10 cellular contexts compared by ENCODE assay signal in the genomic region with DNA sequence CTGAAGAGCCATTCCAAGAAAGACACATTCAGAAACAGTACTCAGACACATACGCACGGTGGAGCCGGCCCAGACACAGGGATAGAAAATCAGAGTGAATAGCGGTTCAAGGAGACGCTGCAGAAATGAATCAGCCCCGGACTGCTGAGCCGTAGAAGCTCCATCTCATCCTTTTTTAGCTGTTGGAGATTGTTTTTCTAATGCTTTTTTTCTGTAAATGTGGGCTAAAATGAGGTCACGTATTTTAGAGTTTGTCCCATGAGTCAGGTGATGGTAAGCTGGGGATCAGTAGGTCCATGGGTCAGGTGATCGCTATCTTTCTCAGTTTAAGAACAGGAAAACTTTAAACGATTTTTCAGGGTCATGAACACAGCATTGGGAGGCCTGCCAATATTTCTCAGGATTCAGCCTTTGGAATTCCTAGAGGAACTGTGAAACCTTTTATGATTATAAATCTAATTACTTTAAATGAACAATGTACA.
DNase-seq lines count a peak whose midpoint lies in the region; ATAC-seq and TF ChIP-seq lines count a peak whose summit lies in the region.
"Had no signal": no experiment of that assay in that cellular context is flagged by ENCODE, and none has a peak within 500 bp of the region (broad histone marks: within the 10 kb centered on the region; RNA-seq: fewer than 3 reads in every experiment).

No MANE protein-coding gene starts in this region.

- DNase-seq in CD4-positive, CD25-positive, alpha-beta regulatory T cell: no peak
- DNase-seq in SJCRH30 (peak in 1 of 2 experiments; percentile 35), fibroblast of villous mesenchyme (ENCODE audit: low read depth) (peak; percentile 83), pons (ENCODE audit: low spot score) (peak; percentile 55), T-helper 9 cell (no peak), activated gamma-delta T cell (lab: John Stamatoyannopoulos, UW) (no peak), SKM-1 treated with dmso at 0.1 percent for 144 hours (lab: John Stamatoyannopoulos, UW; ENCODE audit: unreplicated experiment) (no peak)
- DNase-seq: DND-41, nephron progenitor cell had no signal

- no peaks in the 10 kb centered on the region for H3K27me3 Mint-ChIP-seq in CD4-positive, CD25-positive, alpha-beta regulatory T cell

- no peak for TF ChIP-seq CTCF in fibroblast of villous mesenchyme (IDR thresholded peaks at IDR 0.05; ENCODE audit: insufficient read depth, low read depth, low read length)

- peaks cover 57% of the 10 kb centered on the region for H3K36me3 Mint-ChIP-seq in CD4-positive, CD25-positive, alpha-beta regulatory T cell

- H3K27ac ChIP-seq in CD4-positive, CD25-positive, alpha-beta regulatory T cell (ENCODE audit: insufficient read depth, low read length, poor library complexity, severe bottlenecking): no peak overlapping the region
- H3K27ac ChIP-seq in SJCRH30: no peak overlapping the region

- no peak overlapping the region for H3K4me3 ChIP-seq in CD4-positive, CD25-positive, alpha-beta regulatory T cell (ENCODE audit: low read depth, low read length)
- H3K4me3 ChIP-seq in SJCRH30 (peak overlapping the region; percentile 30), fibroblast of villous mesenchyme (ENCODE audit: low read depth, low read length) (peak overlapping the region; percentile 26)

- H3K9me3 ChIP-seq in CD4-positive, CD25-positive, alpha-beta regulatory T cell (ENCODE audit: control insufficient read depth in 2 of 2, low read length in 2 of 2): no peaks in the 10 kb centered on the region
- no peaks in the 10 kb centered on the region for H3K9me3 ChIP-seq in SJCRH30 (replicated peaks)

- no peak for ATAC-seq in CD4-positive, CD25-positive, alpha-beta regulatory T cell (ENCODE audit: low read depth in 2 of 2)
- ATAC-seq in HG03039 (IDR thresholded peaks at IDR 0.05; ENCODE audit: unreplicated experiment): no peak

- H3K36me3 ChIP-seq in CD4-positive, CD25-positive, alpha-beta regulatory T cell (ENCODE audit: control insufficient read depth, insufficient read depth, low read length): peaks cover 36% of the 10 kb centered on the region
- no peaks in the 10 kb centered on the region for H3K36me3 ChIP-seq in SJCRH30

- no peaks in the 10 kb centered on the region for H3K9me3 Mint-ChIP-seq in CD4-positive, CD25-positive, alpha-beta regulatory T cell
- H3K9me3 Mint-ChIP-seq: nephron progenitor cell had no signal

- H3K27ac Mint-ChIP-seq in CD4-positive, CD25-positive, alpha-beta regulatory T cell: peak overlapping the region in 2 of 3 donors; percentile 50 to 91

- no peaks in the 10 kb centered on the region for H3K4me1 ChIP-seq in CD4-positive, CD25-positive, alpha-beta regulatory T cell (ENCODE audit: control insufficient read depth, insufficient read depth, low read length, poor library complexity, severe bottlenecking)
- peaks cover 7% of the 10 kb centered on the region for H3K4me1 ChIP-seq in SJCRH30

- H3K4me1 Mint-ChIP-seq in CD4-positive, CD25-positive, alpha-beta regulatory T cell: peaks cover 0 to 4% (median 2%) of the 10 kb centered on the region in 4 donors

- no peak overlapping the region for H3K4me3 Mint-ChIP-seq in CD4-positive, CD25-positive, alpha-beta regulatory T cell
- H3K4me3 Mint-ChIP-seq: nephron progenitor cell had no signal

- no peaks in the 10 kb centered on the region for H3K27me3 ChIP-seq in CD4-positive, CD25-positive, alpha-beta regulatory T cell (ENCODE audit: control insufficient read depth, insufficient read depth, low read length)
- no peaks in the 10 kb centered on the region for H3K27me3 ChIP-seq in SJCRH30

Comparison
In these comparisons a context has a peak if more than half of its experiments do, and no peak if none do; other contexts are left out.
1. DNase-seq: peak in fibroblast of villous mesenchyme (single experiment) and pons (single experiment); none in CD4-positive, CD25-positive, alpha-beta regulatory T cell (0 of 3), T-helper 9 cell (single experiment), activated gamma-delta T cell (single experiment) and SKM-1 treated with dmso at 0.1 percent for 144 hours (single experiment).